8 cellular contexts compared by ENCODE assay signal in the genomic region with DNA sequence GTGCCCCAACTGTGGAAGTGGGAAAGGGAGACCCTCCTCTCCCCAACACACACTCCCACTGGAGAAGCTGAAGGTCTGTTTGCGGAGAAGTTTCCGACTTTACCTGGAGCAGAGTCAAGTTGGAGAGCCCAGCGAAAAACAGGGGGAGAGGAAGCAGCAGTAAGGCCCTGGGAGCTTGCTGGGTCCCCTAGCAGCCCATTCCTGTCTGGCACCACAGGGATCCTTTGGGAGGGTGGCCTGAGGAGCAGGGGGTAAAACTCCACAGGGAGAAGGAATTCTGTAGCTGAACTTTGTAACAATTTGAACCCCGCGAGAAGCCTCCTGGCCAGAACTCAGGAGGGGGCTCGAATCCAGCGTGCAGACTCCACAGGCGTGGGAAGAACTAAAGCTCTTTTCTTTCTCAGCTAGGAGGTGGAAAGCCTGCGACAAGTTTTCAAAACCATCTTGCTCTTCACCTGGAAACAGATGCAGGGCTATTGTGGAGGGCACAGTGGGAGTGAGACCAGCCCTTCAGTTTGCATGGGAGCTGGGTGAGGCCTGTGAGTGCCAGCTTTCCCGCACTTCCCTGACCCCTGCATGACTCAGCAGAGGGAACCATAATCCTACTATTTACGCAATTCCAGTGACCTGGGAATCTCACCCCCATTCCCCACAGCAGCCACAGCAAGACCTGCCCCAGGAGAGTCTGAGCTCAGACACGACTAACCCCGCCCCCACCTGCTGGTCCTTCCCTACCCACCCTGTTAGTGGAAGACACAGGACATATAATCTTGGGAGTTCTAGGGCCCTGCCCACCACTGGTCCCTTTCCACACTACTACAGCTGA. TPM values are rescaled to one million over a fixed set of nuclear protein-coding genes. Genes with fewer than 3 reads are reported as not detected.
A peak's percentile ranks its signal among the peaks of the same experiment; 100 is the strongest.
DNase-seq lines count a peak whose midpoint lies in the region; ATAC-seq and TF ChIP-seq lines count a peak whose summit lies in the region.

No MANE protein-coding gene starts in this region.

- CTCF ChIA-PET in HCT116 (lab: Charles Lee) = interaction anchor here (1.6 to 2.6 kb wide), 2 partner anchors 10 to 86 kb away, joined by 4 to 11 read pairs; no protein-coding TSS in a partner anchor
- CTCF ChIA-PET in activated CD4-positive, alpha-beta memory T cell treated with anti-CD3 and anti-CD28 coated beads, Interleukin-2, amount 10 ng/mL, durations not matched to agents 7 days and 5 days (lab: Charles Lee) = interaction anchor here (1.0 to 1.8 kb wide), 6 partner anchors 9 to 86 kb away, joined by 3 to 7 read pairs (median 4); no protein-coding TSS in a partner anchor

- H4K20me1 ChIP-seq in HCT116 (ENCODE audit: insufficient read depth) = no peaks in the 10 kb centered on the region

- H3K4me3 ChIP-seq in HCT116 (replicated peaks in 1 of 2; ENCODE audit: low read depth in 1 of 2, low read length in 2 of 2) (peak overlapping the region; percentile 16 to 47), gastroesophageal sphincter (peak overlapping the region; percentile 59 to 62), sigmoid colon (peak overlapping the region in 2 of 4 donors; percentile 58 to 61)

- H3K4me1 ChIP-seq in HCT116 (ENCODE audit: control insufficient read depth in 1 of 2, insufficient read depth in 2 of 2, low read length in 2 of 2) = peaks cover 29 to 39% of the 10 kb centered on the region in 2 experiments
- H3K4me1 ChIP-seq in gastroesophageal sphincter = peaks cover 0 to 57% (median 16%) of the 10 kb centered on the region in 3 donors
- H3K4me1 ChIP-seq in sigmoid colon = peaks cover 0 to 34% (median 20%) of the 10 kb centered on the region in 4 donors

- no peaks in the 10 kb centered on the region for H3K27me3 ChIP-seq in HCT116 (ENCODE audit: insufficient read depth, low read length)
- H3K27me3 ChIP-seq in gastroesophageal sphincter = no peaks in the 10 kb centered on the region
- no peaks in the 10 kb centered on the region for H3K27me3 ChIP-seq in sigmoid colon

- no peaks in the 10 kb centered on the region for H3K79me2 ChIP-seq in HCT116 (ENCODE audit: insufficient read depth, low read length)

- no peaks in the 10 kb centered on the region for H3K9me3 ChIP-seq in HCT116 (ENCODE audit: control insufficient read depth in 1 of 2, insufficient read depth in 1 of 2, low read depth in 1 of 2, low read length in 2 of 2)
- no peaks in the 10 kb centered on the region for H3K9me3 ChIP-seq in gastroesophageal sphincter
- H3K9me3 ChIP-seq in sigmoid colon = no peaks in the 10 kb centered on the region

- TF ChIP-seq EP300 in gastroesophageal sphincter (IDR thresholded peaks at IDR 0.05) (no peak), sigmoid colon (IDR thresholded peaks at IDR 0.05) (no peak)

- DNase-seq in HCT116 (ENCODE audit: low read depth, low spot score) (no peak), sigmoid colon (no peak), cortex of kidney (lab: John Stamatoyannopoulos, UW) (no peak), COR-L47 (lab: John Stamatoyannopoulos, UW) (no peak), mucosa of gallbladder (ENCODE audit: low spot score) (no peak), epidermal melanocyte (ENCODE audit: insufficient read length, low spot score) (no peak)
- DNase-seq in activated CD4-positive, alpha-beta memory T cell treated with anti-CD3 and anti-CD28 coated beads, Interleukin-2, amount 10 ng/mL, durations not matched to agents 7 days and 5 days = no peak

- peak; percentile 55 for ATAC-seq in HCT116
- ATAC-seq in gastroesophageal sphincter = peak; percentile 16

- no peak for TF ChIP-seq RAD21 in HCT116 (IDR thresholded peaks at IDR 0.05; ENCODE audit: low read depth)

- H3K36me3 ChIP-seq in HCT116 (ENCODE audit: control insufficient read depth in 1 of 2, insufficient read depth in 2 of 2, low read length in 2 of 2) = no peaks in the 10 kb centered on the region
- H3K36me3 ChIP-seq in gastroesophageal sphincter = no peaks in the 10 kb centered on the region
- no peaks in the 10 kb centered on the region for H3K36me3 ChIP-seq in sigmoid colon

- no TSS peak for BruUV-seq in HCT116 (replicated peaks; lab: Mats Ljungman, UMichigan)

- H2AFZ ChIP-seq in HCT116 (ENCODE audit: low read depth, low read length, poor library complexity, severe bottlenecking) = no peak overlapping the region

- H3K27me3 Mint-ChIP-seq in activated CD4-positive, alpha-beta memory T cell treated with anti-CD3 and anti-CD28 coated beads, Interleukin-2, amount 10 ng/mL, durations not matched to agents 7 days and 5 days = no peaks in the 10 kb centered on the region

- TF ChIP-seq CTCF in HCT116 (IDR thresholded peaks at IDR 0.05 in 2 of 3, conservative IDR thresholded peaks at IDR 0.05 in 1 of 3; ENCODE audit: borderline replicate concordance in 1 of 3, insufficient read depth in 1 of 3, low read depth in 2 of 3, low read length in 2 of 3) (no peak), gastroesophageal sphincter (IDR thresholded peaks at IDR 0.05) (no peak), sigmoid colon (IDR thresholded peaks at IDR 0.05) (no peak)

- POLR2A ChIA-PET in HCT116 (lab: Charles Lee) = interaction anchor here (1.0 to 2.7 kb wide), 5 partner anchors 9 to 36 kb away, joined by 3 to 20 read pairs (median 4); a partner anchor contains a TSS
- POLR2A ChIA-PET in activated CD4-positive, alpha-beta memory T cell treated with anti-CD3 and anti-CD28 coated beads, Interleukin-2, amount 10 ng/mL, durations not matched to agents 7 days and 5 days (lab: Charles Lee) = interaction anchor here (0.7 to 3.0 kb wide), 10 partner anchors 25 to 186 kb away, joined by 3 to 15 read pairs (median 6); a partner anchor contains a TSS

- H3K4me3 Mint-ChIP-seq in activated CD4-positive, alpha-beta memory T cell treated with anti-CD3 and anti-CD28 coated beads, Interleukin-2, amount 10 ng/mL, durations not matched to agents 7 days and 5 days = peak overlapping the region; percentile 81

- WGBS in gastroesophageal sphincter (ENCODE audit: low coverage in 1 of 2), 2 donors = 37 to 80% methylated on average over 2 to 4 of the region's 13 CpGs
- 70 to 77% methylated on average over 13 of the region's 13 CpGs for WGBS in sigmoid colon, 2 donors

- peak overlapping the region; percentile 63 for H3K9ac ChIP-seq in HCT116 (ENCODE audit: low read length)

- peak overlapping the region; percentile 80 for H3K4me2 ChIP-seq in HCT116 (ENCODE audit: low read length)

- H3K27ac ChIP-seq in HCT116 (ENCODE audit: low read depth, low read length) (peak overlapping the region; percentile 76), gastroesophageal sphincter (peak overlapping the region; percentile 60 to 82 (median 78)), sigmoid colon (peak overlapping the region; percentile 65 to 81 (median 72))

- H3K9me2 ChIP-seq in HCT116 (ENCODE audit: insufficient read depth) = no peaks in the 10 kb centered on the region

- H3K9me3 Mint-ChIP-seq in activated CD4-positive, alpha-beta memory T cell treated with anti-CD3 and anti-CD28 coated beads, Interleukin-2, amount 10 ng/mL, durations not matched to agents 7 days and 5 days = peaks cover 2% of the 10 kb centered on the region

- peaks cover 84% of the 10 kb centered on the region for H3K4me1 Mint-ChIP-seq in activated CD4-positive, alpha-beta memory T cell treated with anti-CD3 and anti-CD28 coated beads, Interleukin-2, amount 10 ng/mL, durations not matched to agents 7 days and 5 days

- RAD21 ChIA-PET in HCT116 (lab: Charles Lee; ENCODE audit: low non-redundant PET in 1 of 2, low total read pairs in 2 of 2, uncharacterized antibody in 2 of 2, unreplicated experiment in 2 of 2) = interaction anchor here in 1 of 2 experiments (0.8 kb wide), 1 partner anchor 86 kb away, joined by 5 read pairs; no protein-coding TSS in a partner anchor

- H3K27ac Mint-ChIP-seq in activated CD4-positive, alpha-beta memory T cell treated with anti-CD3 and anti-CD28 coated beads, Interleukin-2, amount 10 ng/mL, durations not matched to agents 7 days and 5 days = peak overlapping the region; percentile 91

- intact Hi-C loops in HCT116 (cut with micrococcal nuclease) (no loop called here), sigmoid colon (cut with DNase I) (no loop called here)

- peaks cover 59% of the 10 kb centered on the region for H3K36me3 Mint-ChIP-seq in activated CD4-positive, alpha-beta memory T cell treated with anti-CD3 and anti-CD28 coated beads, Interleukin-2, amount 10 ng/mL, durations not matched to agents 7 days and 5 days (ENCODE audit: low read depth)

- TF ChIP-seq POLR2A in HCT116 (IDR thresholded peaks at IDR 0.05; ENCODE audit: borderline replicate concordance, extremely low read depth, insufficient read depth, insufficient read length) (no peak), gastroesophageal sphincter (IDR thresholded peaks at IDR 0.05) (no peak), sigmoid colon (IDR thresholded peaks at IDR 0.05) (no peak)

TF ChIP-seq in HCT116, 20 proteins besides CTCF, POLR2A, EP300 and RAD21 (continues in another document):
- TF ChIP-seq EZH2 (IDR thresholded peaks at IDR 0.05) (no peak), EGR1 (IDR thresholded peaks at IDR 0.05; ENCODE audit: low read depth) (no peak), TCF7L2 (IDR thresholded peaks at IDR 0.05; ENCODE audit: borderline replicate concordance, extremely low read depth, insufficient read depth, insufficient read length) (no peak), YY1 (IDR thresholded peaks at IDR 0.05; ENCODE audit: extremely low read depth, insufficient replicate concordance, low read depth, low read length) (peak; percentile 12), ZFX (IDR thresholded peaks at IDR 0.05) (peak; percentile 13; the same call in 1 of the 2 replicates), CBX3 (IDR thresholded peaks at IDR 0.05; ENCODE audit: low read depth) (no peak), SP1 (IDR thresholded peaks at IDR 0.05; ENCODE audit: low read depth) (peak; percentile 44; the same call in 1 of the 2 replicates)
- TF ChIP-seq, protein P1, sequence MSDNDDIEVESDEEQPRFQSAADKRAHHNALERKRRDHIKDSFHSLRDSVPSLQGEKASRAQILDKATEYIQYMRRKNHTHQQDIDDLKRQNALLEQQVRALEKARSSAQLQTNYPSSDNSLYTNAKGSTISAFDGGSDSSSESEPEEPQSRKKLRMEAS (IDR thresholded peaks at IDR 0.05) = no peak

RNA-seq across cellular contexts. Expression of a gene that starts 25.8 kb away (rescaled TPM):
- total RNA-seq in HCT116 (2021; ENCODE audit: unreplicated experiment) (31.5 TPM), gastroesophageal sphincter (10 to 100 TPM in 1 of 4 donors, 1 to 10 TPM in 3; 5.9 to 16.6 (median 8.0) TPM), sigmoid colon (1 to 10 TPM; 5.0 to 7.5 (median 6.1) TPM), mucosa of gallbladder (11.8 TPM)
- 18.2 and 23.9 TPM in 2 replicates for polyA plus RNA-seq in HCT116 (2012)
- 10 to 100 TPM; 50.0 to 51.3 TPM for total RNA-seq in activated CD4-positive, alpha-beta memory T cell treated with anti-CD3 and anti-CD28 coated beads, Interleukin-2, amount 10 ng/mL, durations not matched to agents 7 days and 5 days
- polyA plus RNA-seq in sigmoid colon = 10 to 100 TPM in 1 of 3 donors, 1 to 10 TPM in 2; 2.3 to 16.2 (median 2.4) TPM

RNA-seq across cellular contexts. Expression of a gene that starts 35.6 kb away (rescaled TPM):
- total RNA-seq in HCT116 (2021; ENCODE audit: unreplicated experiment) (73.2 TPM), gastroesophageal sphincter (10 to 100 TPM; 24.8 to 79.0 (median 45.4) TPM), sigmoid colon (10 to 100 TPM; 19.6 to 88.0 (median 22.9) TPM), mucosa of gallbladder (62.0 TPM)
- polyA plus RNA-seq in HCT116 (2012) = 71.4 and 74.9 TPM in 2 replicates
- total RNA-seq in activated CD4-positive, alpha-beta memory T cell treated with anti-CD3 and anti-CD28 coated beads, Interleukin-2, amount 10 ng/mL, durations not matched to agents 7 days and 5 days = 10 to 100 TPM; 85.0 to 86.5 TPM
- 100 to 1,000 TPM in 2 of 3 donors, 10 to 100 TPM in 1; 97.9 to 230 (median 161) TPM for polyA plus RNA-seq in sigmoid colon
